ENCODE assay signal across 1 cellular context in the genomic region with DNA sequence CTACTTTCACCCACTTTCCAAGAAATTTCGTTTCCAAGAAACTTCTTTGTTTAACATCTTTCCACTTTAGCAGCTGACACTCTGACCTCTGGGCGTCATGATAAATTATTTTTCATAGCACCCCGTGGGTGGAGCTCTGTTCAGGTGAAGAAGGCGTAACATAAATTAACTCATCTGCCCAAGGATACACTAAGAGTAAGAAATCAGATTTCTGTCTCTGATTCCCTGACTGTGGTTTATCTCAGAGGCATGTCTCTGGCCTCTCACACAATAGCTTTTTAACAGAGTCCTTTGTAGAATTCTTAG.
TF ChIP-seq lines count a peak whose summit lies in the region.

No MANE protein-coding gene starts in this region.

TF ChIP-seq in K562, 482 proteins besides CTCF, POLR2A, EP300 and RAD21 (continued from another document):
- TF ChIP-seq, protein P1, sequence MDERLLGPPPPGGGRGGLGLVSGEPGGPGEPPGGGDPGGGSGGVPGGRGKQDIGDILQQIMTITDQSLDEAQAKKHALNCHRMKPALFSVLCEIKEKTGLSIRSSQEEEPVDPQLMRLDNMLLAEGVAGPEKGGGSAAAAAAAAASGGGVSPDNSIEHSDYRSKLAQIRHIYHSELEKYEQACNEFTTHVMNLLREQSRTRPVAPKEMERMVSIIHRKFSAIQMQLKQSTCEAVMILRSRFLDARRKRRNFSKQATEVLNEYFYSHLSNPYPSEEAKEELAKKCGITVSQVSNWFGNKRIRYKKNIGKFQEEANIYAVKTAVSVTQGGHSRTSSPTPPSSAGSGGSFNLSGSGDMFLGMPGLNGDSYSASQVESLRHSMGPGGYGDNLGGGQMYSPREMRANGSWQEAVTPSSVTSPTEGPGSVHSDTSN (CRISPR knock-in tag; IDR thresholded peaks at IDR 0.05; ENCODE audit: low read depth) = no peak
- TF ChIP-seq, protein P1 (tag; conservative IDR thresholded peaks at IDR 0.05; ENCODE audit: low read depth) = peak; percentile 63
TF ChIP-seq in K562: peak in this region for 16.
